Comparison of ENCODE assay signal across 1 cellular context in the genomic region with DNA sequence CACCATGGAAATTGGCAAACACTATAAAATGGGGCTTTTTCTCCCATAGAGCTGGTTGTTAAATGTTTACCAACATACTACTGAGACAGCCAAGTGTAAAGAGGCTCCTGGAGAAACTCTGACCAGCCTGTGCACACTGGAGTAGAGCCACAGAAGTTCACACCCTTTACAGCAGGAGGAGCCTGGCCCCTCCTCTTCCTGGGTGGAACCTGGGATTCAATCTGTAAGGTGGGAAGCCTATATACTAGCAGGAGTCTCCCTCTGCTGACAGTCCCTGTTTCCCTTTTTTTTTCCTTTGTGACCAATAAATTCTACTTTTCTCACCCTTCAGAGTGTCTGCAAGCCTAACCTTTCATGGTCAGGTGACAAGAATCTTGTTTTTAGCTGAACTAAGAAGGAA.
TF ChIP-seq lines count a peak whose summit lies in the region.

No MANE protein-coding gene starts in this region.

TF ChIP-seq in A549, 52 proteins besides CTCF, POLR2A, EP300 and RAD21 (continued from another document):
- no peak for TF ChIP-seq ELK1 (IDR thresholded peaks at IDR 0.05; ENCODE audit: low read depth, low read length)
